1 cellular context compared by ENCODE assay signal in the genomic region with DNA sequence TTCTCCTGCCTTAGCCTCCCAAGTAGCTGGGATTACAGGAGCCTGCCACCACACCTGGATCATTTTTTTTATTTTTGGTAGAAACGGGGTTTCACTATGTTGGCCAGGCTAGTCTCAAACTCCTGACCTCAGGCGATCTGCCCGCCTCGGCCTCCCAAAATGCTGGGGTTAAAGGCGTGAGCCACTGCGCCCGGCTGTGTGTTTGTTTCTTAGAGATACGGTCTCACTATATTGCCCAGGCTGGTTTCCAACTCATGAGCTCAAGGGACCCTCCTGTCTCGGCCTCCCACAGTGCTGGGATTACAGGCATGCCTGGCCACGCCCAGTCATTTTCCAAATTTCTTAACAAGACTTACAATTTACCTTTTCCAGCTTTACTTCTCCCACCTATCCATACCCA.
TF ChIP-seq lines count a peak whose summit lies in the region.

No MANE protein-coding gene starts in this region.

TF ChIP-seq in WTC11, 78 proteins besides CTCF, POLR2A, EP300 and RAD21 (continued from another document):
- TF ChIP-seq, protein P1, sequence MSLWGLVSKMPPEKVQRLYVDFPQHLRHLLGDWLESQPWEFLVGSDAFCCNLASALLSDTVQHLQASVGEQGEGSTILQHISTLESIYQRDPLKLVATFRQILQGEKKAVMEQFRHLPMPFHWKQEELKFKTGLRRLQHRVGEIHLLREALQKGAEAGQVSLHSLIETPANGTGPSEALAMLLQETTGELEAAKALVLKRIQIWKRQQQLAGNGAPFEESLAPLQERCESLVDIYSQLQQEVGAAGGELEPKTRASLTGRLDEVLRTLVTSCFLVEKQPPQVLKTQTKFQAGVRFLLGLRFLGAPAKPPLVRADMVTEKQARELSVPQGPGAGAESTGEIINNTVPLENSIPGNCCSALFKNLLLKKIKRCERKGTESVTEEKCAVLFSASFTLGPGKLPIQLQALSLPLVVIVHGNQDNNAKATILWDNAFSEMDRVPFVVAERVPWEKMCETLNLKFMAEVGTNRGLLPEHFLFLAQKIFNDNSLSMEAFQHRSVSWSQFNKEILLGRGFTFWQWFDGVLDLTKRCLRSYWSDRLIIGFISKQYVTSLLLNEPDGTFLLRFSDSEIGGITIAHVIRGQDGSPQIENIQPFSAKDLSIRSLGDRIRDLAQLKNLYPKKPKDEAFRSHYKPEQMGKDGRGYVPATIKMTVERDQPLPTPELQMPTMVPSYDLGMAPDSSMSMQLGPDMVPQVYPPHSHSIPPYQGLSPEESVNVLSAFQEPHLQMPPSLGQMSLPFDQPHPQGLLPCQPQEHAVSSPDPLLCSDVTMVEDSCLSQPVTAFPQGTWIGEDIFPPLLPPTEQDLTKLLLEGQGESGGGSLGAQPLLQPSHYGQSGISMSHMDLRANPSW (CRISPR knock-in tag; conservative IDR thresholded peaks at IDR 0.05; ENCODE audit: low read depth), result no peak
- TF ChIP-seq IRF2 (CRISPR knock-in tag; IDR thresholded peaks at IDR 0.05; ENCODE audit: borderline replicate concordance, low read depth), result no peak
- TF ChIP-seq TEAD4 (CRISPR knock-in tag; IDR thresholded peaks at IDR 0.05), result no peak
- no peak for TF ChIP-seq SMAD3 (CRISPR knock-in tag; IDR thresholded peaks at IDR 0.05; ENCODE audit: borderline replicate concordance)
TF ChIP-seq in WTC11: peak in this region for 0.
